In the genomic region with DNA sequence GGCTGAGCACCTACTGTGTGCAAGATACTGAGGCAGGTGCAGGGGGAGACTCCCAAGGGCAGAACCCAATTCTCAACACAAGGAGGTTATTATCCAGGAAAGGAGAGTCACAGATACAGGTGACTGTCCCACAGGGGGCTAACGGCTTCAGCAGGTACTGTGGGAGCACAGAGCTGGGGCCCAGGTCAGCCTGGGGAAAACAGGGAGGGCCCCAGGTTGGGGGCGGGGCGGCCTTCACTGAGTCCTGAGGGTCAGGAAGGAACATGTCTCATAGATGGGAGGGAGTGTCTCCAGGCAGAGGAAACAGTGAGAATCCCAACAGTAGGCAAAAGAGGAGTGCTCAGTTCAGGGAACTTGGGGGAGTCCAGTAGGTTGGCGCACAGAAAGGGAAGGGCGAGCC, we compare ENCODE assay signal across 29 cellular contexts.
"Had no signal": no experiment of that assay in that cellular context is flagged by ENCODE, and none has a peak within 500 bp of the region (broad histone marks: within the 10 kb centered on the region; RNA-seq: fewer than 3 reads in every experiment).

No MANE protein-coding gene starts in this region.

- H3K9me3 Mint-ChIP-seq: activated B cell treated with CpG ODN at 0.5 μM for 24 hours; activated CD8-positive, alpha-beta T cell treated with anti-CD3 and anti-CD28 coated beads for 36 hours; activated naive CD4-positive, alpha-beta T cell treated with anti-CD3 and anti-CD28 coated beads, Interleukin-2, amount 10 ng/mL, durations not matched to agents 7 days and 5 days; activated naive CD4-positive, alpha-beta T cell treated with anti-CD3 and anti-CD28 coated beads, Interleukin-2, amount 50 U/mL, for 72 hours; activated naive CD8-positive, alpha-beta T cell treated with anti-CD3 and anti-CD28 coated beads, Interleukin-2, amount 10 ng/mL, durations not matched to agents 7 days and 5 days; activated T-cell treated with anti-CD3 and anti-CD28 coated beads, Interleukin-2, amount 50 U/mL, for 24 hours; activated T-cell treated with anti-CD3 and anti-CD28 coated beads, Interleukin-2, amount 50 U/mL, for 72 hours; central memory CD8-positive, alpha-beta T cell; effector memory CD8-positive, alpha-beta T cell; T-helper 2 cell treated with Interferon-gamma antibody and Interleukin-4, amounts not matched to agents 5 μg/mL and 100 μg/mL, for 36 hours had no signal

- ATAC-seq: activated CD4-positive, CD25-positive, alpha-beta regulatory T cell treated with anti-CD3 and anti-CD28 coated beads, Interleukin-2, amount 50 U/mL, for 24 hours; activated CD8-positive, alpha-beta T cell treated with anti-CD3 and anti-CD28 coated beads for 36 hours; activated naive CD4-positive, alpha-beta T cell treated with anti-CD3 and anti-CD28 coated beads, Interleukin-2, amount 50 U/mL, for 72 hours; activated T-cell treated with anti-CD3 and anti-CD28 coated beads, Interleukin-2, amount 50 U/mL, for 72 hours; effector memory CD8-positive, alpha-beta T cell; esophagus mucosa; T-helper 17 cell had no signal

- DNase-seq: activated B cell treated with CpG ODN at 0.5 μM for 24 hours; activated CD4-positive, alpha-beta T cell treated with anti-CD3 and anti-CD28 coated beads for 48 hours; activated CD4-positive, alpha-beta T cell treated with anti-CD3 and anti-CD28 coated beads, Interleukin-2, amount 50 U/mL, for 1 hour; activated CD4-positive, alpha-beta T cell treated with anti-CD3 and anti-CD28 coated beads, Interleukin-2, amount 50 U/mL, for 48 hours; activated CD8-positive, alpha-beta T cell treated with anti-CD3 and anti-CD28 coated beads for 36 hours; activated gamma-delta T cell; activated naive CD4-positive, alpha-beta T cell; activated naive CD4-positive, alpha-beta T cell treated with anti-CD3 and anti-CD28 coated beads, Interleukin-2, amount 10 ng/mL, durations not matched to agents 7 days and 5 days; activated naive CD8-positive, alpha-beta T cell treated with anti-CD3 and anti-CD28 coated beads, Interleukin-2, amount 10 ng/mL, durations not matched to agents 7 days and 5 days; activated T-cell treated with anti-CD3 and anti-CD28 coated beads for 4 hours; activated T-cell treated with anti-CD3 and anti-CD28 coated beads, Interleukin-2, amount 50 U/mL, for 24 hours; activated T-cell treated with anti-CD3 and anti-CD28 coated beads, Interleukin-2, amount 50 U/mL, for 72 hours; cortex of kidney; dermis blood vessel endothelial cell; effector CD4-positive, alpha-beta T cell; effector memory CD8-positive, alpha-beta T cell; T-helper 1 cell; T-helper 17 cell; T1000; WERI-Rb-1 had no signal

- H3K27ac Mint-ChIP-seq: activated B cell treated with CpG ODN at 0.5 μM for 24 hours; activated CD8-positive, alpha-beta T cell treated with anti-CD3 and anti-CD28 coated beads for 36 hours; activated naive CD4-positive, alpha-beta T cell treated with anti-CD3 and anti-CD28 coated beads, Interleukin-2, amount 10 ng/mL, durations not matched to agents 7 days and 5 days; activated naive CD4-positive, alpha-beta T cell treated with anti-CD3 and anti-CD28 coated beads, Interleukin-2, amount 50 U/mL, for 72 hours; activated naive CD8-positive, alpha-beta T cell treated with anti-CD3 and anti-CD28 coated beads, Interleukin-2, amount 10 ng/mL, durations not matched to agents 7 days and 5 days; activated T-cell treated with anti-CD3 and anti-CD28 coated beads, Interleukin-2, amount 50 U/mL, for 24 hours; activated T-cell treated with anti-CD3 and anti-CD28 coated beads, Interleukin-2, amount 50 U/mL, for 72 hours; T-helper 17 cell; T-helper 2 cell treated with Interferon-gamma antibody and Interleukin-4, amounts not matched to agents 5 μg/mL and 100 μg/mL, for 36 hours had no signal

- H3K27me3 ChIP-seq: ascending aorta, breast epithelium, cardiac muscle cell had no signal

- H3K27me3 Mint-ChIP-seq: activated B cell treated with CpG ODN at 0.5 μM for 24 hours; activated CD8-positive, alpha-beta T cell treated with anti-CD3 and anti-CD28 coated beads for 36 hours; activated naive CD4-positive, alpha-beta T cell treated with anti-CD3 and anti-CD28 coated beads, Interleukin-2, amount 10 ng/mL, durations not matched to agents 7 days and 5 days; brain had no signal

- H3K36me3 ChIP-seq: ascending aorta, breast epithelium, cardiac muscle cell, WERI-Rb-1 had no signal

- H3K4me3 ChIP-seq: ascending aorta, breast epithelium, cardiac muscle cell had no signal

- H3K4me3 Mint-ChIP-seq: activated B cell treated with CpG ODN at 0.5 μM for 24 hours; activated CD8-positive, alpha-beta T cell treated with anti-CD3 and anti-CD28 coated beads for 36 hours; activated naive CD4-positive, alpha-beta T cell treated with anti-CD3 and anti-CD28 coated beads, Interleukin-2, amount 10 ng/mL, durations not matched to agents 7 days and 5 days; activated naive CD8-positive, alpha-beta T cell treated with anti-CD3 and anti-CD28 coated beads, Interleukin-2, amount 10 ng/mL, durations not matched to agents 7 days and 5 days; activated T-cell treated with anti-CD3 and anti-CD28 coated beads, Interleukin-2, amount 50 U/mL, for 24 hours; activated T-cell treated with anti-CD3 and anti-CD28 coated beads, Interleukin-2, amount 50 U/mL, for 72 hours; brain; central memory CD8-positive, alpha-beta T cell; effector memory CD8-positive, alpha-beta T cell; T-helper 17 cell; T-helper 2 cell treated with Interferon-gamma antibody and Interleukin-4, amounts not matched to agents 5 μg/mL and 100 μg/mL, for 36 hours had no signal

- H3K9me3 ChIP-seq: ascending aorta, breast epithelium had no signal

- H3K27ac ChIP-seq: breast epithelium, cardiac muscle cell, WERI-Rb-1 had no signal

- H3K36me3 Mint-ChIP-seq: activated naive CD4-positive, alpha-beta T cell treated with anti-CD3 and anti-CD28 coated beads, Interleukin-2, amount 10 ng/mL, durations not matched to agents 7 days and 5 days; activated naive CD4-positive, alpha-beta T cell treated with anti-CD3 and anti-CD28 coated beads, Interleukin-2, amount 50 U/mL, for 72 hours; activated naive CD8-positive, alpha-beta T cell treated with anti-CD3 and anti-CD28 coated beads, Interleukin-2, amount 10 ng/mL, durations not matched to agents 7 days and 5 days; brain had no signal

- H3K4me1 ChIP-seq: breast epithelium had no signal

- H3K4me1 Mint-ChIP-seq: activated B cell treated with CpG ODN at 0.5 μM for 24 hours; activated naive CD4-positive, alpha-beta T cell treated with anti-CD3 and anti-CD28 coated beads, Interleukin-2, amount 10 ng/mL, durations not matched to agents 7 days and 5 days; activated naive CD8-positive, alpha-beta T cell treated with anti-CD3 and anti-CD28 coated beads, Interleukin-2, amount 10 ng/mL, durations not matched to agents 7 days and 5 days; central memory CD8-positive, alpha-beta T cell had no signal
